1 cellular context compared by ENCODE assay signal in the genomic region with DNA sequence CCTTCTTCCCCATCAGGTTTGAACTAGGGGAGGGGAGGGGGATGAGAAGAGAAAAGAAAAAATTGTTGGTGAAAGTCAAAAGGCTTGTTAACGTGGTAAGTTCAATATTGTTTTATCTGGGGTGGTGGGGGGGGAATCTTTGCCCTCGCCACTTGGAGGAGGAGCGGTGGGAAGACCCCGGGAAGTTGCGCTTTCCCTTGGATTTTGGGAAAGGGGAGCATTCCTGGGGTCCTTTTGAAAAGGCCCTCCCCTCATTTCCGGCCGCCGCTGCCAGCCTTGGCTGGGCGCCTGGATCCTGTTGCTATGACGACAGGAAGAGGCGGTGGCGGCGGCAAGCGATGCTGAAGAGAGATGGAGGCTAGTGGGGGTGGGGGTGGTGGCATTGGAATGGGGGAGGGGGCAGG.
TF ChIP-seq lines count a peak whose summit lies in the region.

No MANE protein-coding gene starts in this region.

TF ChIP-seq in K562, 482 proteins besides CTCF, POLR2A, EP300 and RAD21 (continued from another document):
- no peak for TF ChIP-seq HNRNPK (IDR thresholded peaks at IDR 0.05; ENCODE audit: low read depth, low read length, poor library complexity, severe bottlenecking)
- TF ChIP-seq RCOR1 (IDR thresholded peaks at IDR 0.05; ENCODE audit: borderline replicate concordance in 1 of 2, low read depth in 2 of 2, low read length in 2 of 2): peak in 1 of 2 experiments; percentile 37; a peak in 1 of 4 replicates
- no peak for TF ChIP-seq TSC22D4 (tag; IDR thresholded peaks at IDR 0.05)
- TF ChIP-seq RFX1 (IDR thresholded peaks at IDR 0.05): peak; percentile 79
- TF ChIP-seq, protein P1, sequence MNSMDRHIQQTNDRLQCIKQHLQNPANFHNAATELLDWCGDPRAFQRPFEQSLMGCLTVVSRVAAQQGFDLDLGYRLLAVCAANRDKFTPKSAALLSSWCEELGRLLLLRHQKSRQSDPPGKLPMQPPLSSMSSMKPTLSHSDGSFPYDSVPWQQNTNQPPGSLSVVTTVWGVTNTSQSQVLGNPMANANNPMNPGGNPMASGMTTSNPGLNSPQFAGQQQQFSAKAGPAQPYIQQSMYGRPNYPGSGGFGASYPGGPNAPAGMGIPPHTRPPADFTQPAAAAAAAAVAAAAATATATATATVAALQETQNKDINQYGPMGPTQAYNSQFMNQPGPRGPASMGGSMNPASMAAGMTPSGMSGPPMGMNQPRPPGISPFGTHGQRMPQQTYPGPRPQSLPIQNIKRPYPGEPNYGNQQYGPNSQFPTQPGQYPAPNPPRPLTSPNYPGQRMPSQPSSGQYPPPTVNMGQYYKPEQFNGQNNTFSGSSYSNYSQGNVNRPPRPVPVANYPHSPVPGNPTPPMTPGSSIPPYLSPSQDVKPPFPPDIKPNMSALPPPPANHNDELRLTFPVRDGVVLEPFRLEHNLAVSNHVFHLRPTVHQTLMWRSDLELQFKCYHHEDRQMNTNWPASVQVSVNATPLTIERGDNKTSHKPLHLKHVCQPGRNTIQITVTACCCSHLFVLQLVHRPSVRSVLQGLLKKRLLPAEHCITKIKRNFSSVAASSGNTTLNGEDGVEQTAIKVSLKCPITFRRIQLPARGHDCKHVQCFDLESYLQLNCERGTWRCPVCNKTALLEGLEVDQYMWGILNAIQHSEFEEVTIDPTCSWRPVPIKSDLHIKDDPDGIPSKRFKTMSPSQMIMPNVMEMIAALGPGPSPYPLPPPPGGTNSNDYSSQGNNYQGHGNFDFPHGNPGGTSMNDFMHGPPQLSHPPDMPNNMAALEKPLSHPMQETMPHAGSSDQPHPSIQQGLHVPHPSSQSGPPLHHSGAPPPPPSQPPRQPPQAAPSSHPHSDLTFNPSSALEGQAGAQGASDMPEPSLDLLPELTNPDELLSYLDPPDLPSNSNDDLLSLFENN (IDR thresholded peaks at IDR 0.05; ENCODE audit: low read depth in 2 of 2, low read length in 2 of 2): no peak
